In the genomic region with DNA sequence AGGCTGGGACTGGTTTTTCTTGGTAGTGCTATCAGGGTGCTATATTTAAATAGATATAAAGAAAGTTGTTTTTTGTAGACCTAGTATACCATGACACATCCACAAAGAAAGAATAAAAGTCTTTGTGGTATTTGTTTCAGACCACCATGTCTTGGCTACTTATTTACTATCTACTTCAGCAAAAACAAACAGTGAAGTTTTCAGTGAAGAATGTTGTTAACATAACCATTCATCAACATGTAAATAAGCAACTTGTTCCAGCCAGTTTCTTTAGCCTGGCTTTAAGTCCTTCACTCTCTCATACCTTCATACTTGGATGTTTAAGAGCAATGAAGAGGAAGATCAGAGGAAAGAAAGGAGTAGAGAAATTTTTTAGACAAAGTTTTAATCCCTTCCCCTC, we compare ENCODE assay signal across 17 cellular contexts.
"Had no signal": no experiment of that assay in that cellular context is flagged by ENCODE, and none has a peak within 500 bp of the region (broad histone marks: within the 10 kb centered on the region; RNA-seq: fewer than 3 reads in every experiment).

No MANE protein-coding gene starts in this region.

- H3K27me3 ChIP-seq: brain microvascular endothelial cell, pancreas, testis had no signal

- H3K36me3 Mint-ChIP-seq: activated naive CD4-positive, alpha-beta T cell treated with anti-CD3 and anti-CD28 coated beads, Interleukin-2, amount 50 U/mL, for 24 hours; memory B cell had no signal

- H3K27ac ChIP-seq: brain microvascular endothelial cell, left ventricle myocardium inferior, pancreas, testis had no signal

- H3K9me3 ChIP-seq: pancreas, testis had no signal

- H3K4me1 ChIP-seq: left ventricle myocardium inferior, testis had no signal

- H3K4me3 Mint-ChIP-seq: activated naive CD4-positive, alpha-beta T cell treated with anti-CD3 and anti-CD28 coated beads, Interleukin-2, amount 50 U/mL, for 24 hours; dendritic cell treated with granulocyte-macrophage colony-stimulating factor and Interleukin-4, amounts not matched to agents 40 ng/mL and 50 ng/mL, for 4 days; endodermal cell; memory B cell; stimulated activated naive CD8-positive, alpha-beta T cell treated with anti-CD3 and anti-CD28 coated beads, Interleukin-15, Interleukin-2, amounts not matched to agents 100 ng/mL and 50 ng/mL, for 24 hours had no signal

- DNase-seq: activated CD4-positive, alpha-beta T cell treated with anti-CD3 and anti-CD28 coated beads, Interleukin-2, amount 50 U/mL, for 1 hour; activated effector memory CD4-positive, alpha-beta T cell treated with Interleukin-2 at 50 U/mL for 16 hours; amygdala; brain microvascular endothelial cell; endodermal cell; glutamatergic neuron; islet precursor cell; left ventricle myocardium inferior; pancreas; stimulated activated CD4-positive, alpha-beta T cell treated with anti-CD3 and anti-CD28 coated beads, Interleukin-15, amount 100 ng/mL, for 24 hours; stimulated activated CD4-positive, alpha-beta T cell treated with anti-CD3 and anti-CD28 coated beads, Interleukin-4, amount 100 ng/mL, for 24 hours; T-helper 2 cell; testis had no signal

- H3K27ac Mint-ChIP-seq: activated naive CD4-positive, alpha-beta T cell treated with anti-CD3 and anti-CD28 coated beads, Interleukin-2, amount 50 U/mL, for 24 hours; dendritic cell treated with granulocyte-macrophage colony-stimulating factor and Interleukin-4, amounts not matched to agents 40 ng/mL and 50 ng/mL, for 4 days; endodermal cell; memory B cell; stimulated activated naive CD8-positive, alpha-beta T cell treated with anti-CD3 and anti-CD28 coated beads, Interleukin-15, Interleukin-2, amounts not matched to agents 100 ng/mL and 50 ng/mL, for 24 hours had no signal

- H3K4me1 Mint-ChIP-seq: activated naive CD4-positive, alpha-beta T cell treated with anti-CD3 and anti-CD28 coated beads, Interleukin-2, amount 50 U/mL, for 24 hours; memory B cell had no signal

- H3K27me3 Mint-ChIP-seq: activated naive CD4-positive, alpha-beta T cell treated with anti-CD3 and anti-CD28 coated beads, Interleukin-2, amount 50 U/mL, for 24 hours; dendritic cell treated with granulocyte-macrophage colony-stimulating factor and Interleukin-4, amounts not matched to agents 40 ng/mL and 50 ng/mL, for 4 days; memory B cell; stimulated activated naive CD8-positive, alpha-beta T cell treated with anti-CD3 and anti-CD28 coated beads, Interleukin-15, Interleukin-2, amounts not matched to agents 100 ng/mL and 50 ng/mL, for 24 hours had no signal

- H3K9me3 Mint-ChIP-seq: dendritic cell treated with granulocyte-macrophage colony-stimulating factor and Interleukin-4, amounts not matched to agents 40 ng/mL and 50 ng/mL, for 4 days; endodermal cell had no signal

- H3K4me3 ChIP-seq: left ventricle myocardium inferior, pancreas, testis had no signal

- H3K36me3 ChIP-seq: brain microvascular endothelial cell, left ventricle myocardium inferior, pancreas had no signal
